ENCODE assay signal across 1 cellular context in the genomic region with DNA sequence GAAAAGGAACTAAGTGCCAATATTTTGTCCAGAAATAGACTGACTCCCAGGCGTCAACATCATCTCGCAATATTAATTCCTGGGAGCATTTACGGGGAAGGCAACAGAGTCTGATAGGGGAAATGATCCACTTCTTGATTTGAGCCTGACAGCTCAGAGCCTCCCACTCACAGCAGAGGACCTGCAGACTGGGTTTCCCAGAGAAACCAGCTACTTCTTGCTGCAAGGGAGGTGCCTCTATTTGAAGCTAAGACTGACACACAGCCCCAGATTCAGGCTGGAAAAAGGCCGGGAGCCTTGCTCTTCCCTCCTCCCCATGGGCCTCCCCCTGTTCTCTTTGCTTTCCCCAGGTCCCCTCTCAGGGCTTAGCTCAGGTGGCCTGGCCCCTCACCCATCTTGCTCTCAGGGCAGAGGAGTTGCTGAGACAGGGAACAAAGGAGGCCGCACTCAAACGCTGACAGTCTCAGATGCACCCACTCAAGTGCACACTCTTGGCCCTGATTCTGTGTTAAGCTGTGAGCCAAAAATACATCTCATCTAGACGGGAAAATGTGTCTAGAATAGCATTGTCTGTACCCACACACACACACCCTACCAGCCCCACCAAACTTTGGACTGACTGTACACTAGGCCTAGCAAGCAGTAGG.
TF ChIP-seq lines count a peak whose summit lies in the region.

No MANE protein-coding gene starts in this region.

TF ChIP-seq in GM23338, 12 proteins besides CTCF, POLR2A, EP300 and RAD21 (continued from another document):
- TF ChIP-seq, protein P1, sequence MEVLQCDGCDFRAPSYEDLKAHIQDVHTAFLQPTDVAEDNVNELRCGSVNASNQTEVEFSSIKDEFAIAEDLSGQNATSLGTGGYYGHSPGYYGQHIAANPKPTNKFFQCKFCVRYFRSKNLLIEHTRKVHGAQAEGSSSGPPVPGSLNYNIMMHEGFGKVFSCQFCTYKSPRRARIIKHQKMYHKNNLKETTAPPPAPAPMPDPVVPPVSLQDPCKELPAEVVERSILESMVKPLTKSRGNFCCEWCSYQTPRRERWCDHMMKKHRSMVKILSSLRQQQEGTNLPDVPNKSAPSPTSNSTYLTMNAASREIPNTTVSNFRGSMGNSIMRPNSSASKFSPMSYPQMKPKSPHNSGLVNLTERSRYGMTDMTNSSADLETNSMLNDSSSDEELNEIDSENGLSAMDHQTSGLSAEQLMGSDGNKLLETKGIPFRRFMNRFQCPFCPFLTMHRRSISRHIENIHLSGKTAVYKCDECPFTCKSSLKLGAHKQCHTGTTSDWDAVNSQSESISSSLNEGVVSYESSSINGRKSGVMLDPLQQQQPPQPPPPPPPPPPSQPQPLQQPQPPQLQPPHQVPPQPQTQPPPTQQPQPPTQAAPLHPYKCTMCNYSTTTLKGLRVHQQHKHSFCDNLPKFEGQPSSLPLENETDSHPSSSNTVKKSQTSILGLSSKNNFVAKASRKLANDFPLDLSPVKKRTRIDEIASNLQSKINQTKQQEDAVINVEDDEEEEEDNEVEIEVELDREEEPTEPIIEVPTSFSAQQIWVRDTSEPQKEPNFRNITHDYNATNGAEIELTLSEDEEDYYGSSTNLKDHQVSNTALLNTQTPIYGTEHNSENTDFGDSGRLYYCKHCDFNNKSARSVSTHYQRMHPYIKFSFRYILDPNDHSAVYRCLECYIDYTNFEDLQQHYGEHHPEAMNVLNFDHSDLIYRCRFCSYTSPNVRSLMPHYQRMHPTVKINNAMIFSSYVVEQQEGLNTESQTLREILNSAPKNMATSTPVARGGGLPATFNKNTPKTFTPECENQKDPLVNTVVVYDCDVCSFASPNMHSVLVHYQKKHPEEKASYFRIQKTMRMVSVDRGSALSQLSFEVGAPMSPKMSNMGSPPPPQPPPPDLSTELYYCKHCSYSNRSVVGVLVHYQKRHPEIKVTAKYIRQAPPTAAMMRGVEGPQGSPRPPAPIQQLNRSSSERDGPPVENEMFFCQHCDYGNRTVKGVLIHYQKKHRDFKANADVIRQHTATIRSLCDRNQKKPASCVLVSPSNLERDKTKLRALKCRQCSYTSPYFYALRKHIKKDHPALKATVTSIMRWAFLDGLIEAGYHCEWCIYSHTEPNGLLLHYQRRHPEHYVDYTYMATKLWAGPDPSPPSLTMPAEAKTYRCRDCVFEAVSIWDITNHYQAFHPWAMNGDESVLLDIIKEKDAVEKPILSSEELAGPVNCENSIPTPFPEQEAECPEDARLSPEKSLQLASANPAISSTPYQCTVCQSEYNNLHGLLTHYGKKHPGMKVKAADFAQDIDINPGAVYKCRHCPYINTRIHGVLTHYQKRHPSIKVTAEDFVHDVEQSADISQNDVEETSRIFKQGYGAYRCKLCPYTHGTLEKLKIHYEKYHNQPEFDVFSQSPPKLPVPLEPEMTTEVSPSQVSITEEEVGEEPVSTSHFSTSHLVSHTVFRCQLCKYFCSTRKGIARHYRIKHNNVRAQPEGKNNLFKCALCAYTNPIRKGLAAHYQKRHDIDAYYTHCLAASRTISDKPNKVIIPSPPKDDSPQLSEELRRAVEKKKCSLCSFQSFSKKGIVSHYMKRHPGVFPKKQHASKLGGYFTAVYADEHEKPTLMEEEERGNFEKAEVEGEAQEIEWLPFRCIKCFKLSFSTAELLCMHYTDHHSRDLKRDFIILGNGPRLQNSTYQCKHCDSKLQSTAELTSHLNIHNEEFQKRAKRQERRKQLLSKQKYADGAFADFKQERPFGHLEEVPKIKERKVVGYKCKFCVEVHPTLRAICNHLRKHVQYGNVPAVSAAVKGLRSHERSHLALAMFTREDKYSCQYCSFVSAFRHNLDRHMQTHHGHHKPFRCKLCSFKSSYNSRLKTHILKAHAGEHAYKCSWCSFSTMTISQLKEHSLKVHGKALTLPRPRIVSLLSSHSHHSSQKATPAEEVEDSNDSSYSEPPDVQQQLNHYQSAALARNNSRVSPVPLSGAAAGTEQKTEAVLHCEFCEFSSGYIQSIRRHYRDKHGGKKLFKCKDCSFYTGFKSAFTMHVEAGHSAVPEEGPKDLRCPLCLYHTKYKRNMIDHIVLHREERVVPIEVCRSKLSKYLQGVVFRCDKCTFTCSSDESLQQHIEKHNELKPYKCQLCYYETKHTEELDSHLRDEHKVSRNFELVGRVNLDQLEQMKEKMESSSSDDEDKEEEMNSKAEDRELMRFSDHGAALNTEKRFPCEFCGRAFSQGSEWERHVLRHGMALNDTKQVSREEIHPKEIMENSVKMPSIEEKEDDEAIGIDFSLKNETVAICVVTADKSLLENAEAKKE (CRISPR knock-in tag; IDR thresholded peaks at IDR 0.05), result no peak
- TF ChIP-seq, protein P2, sequence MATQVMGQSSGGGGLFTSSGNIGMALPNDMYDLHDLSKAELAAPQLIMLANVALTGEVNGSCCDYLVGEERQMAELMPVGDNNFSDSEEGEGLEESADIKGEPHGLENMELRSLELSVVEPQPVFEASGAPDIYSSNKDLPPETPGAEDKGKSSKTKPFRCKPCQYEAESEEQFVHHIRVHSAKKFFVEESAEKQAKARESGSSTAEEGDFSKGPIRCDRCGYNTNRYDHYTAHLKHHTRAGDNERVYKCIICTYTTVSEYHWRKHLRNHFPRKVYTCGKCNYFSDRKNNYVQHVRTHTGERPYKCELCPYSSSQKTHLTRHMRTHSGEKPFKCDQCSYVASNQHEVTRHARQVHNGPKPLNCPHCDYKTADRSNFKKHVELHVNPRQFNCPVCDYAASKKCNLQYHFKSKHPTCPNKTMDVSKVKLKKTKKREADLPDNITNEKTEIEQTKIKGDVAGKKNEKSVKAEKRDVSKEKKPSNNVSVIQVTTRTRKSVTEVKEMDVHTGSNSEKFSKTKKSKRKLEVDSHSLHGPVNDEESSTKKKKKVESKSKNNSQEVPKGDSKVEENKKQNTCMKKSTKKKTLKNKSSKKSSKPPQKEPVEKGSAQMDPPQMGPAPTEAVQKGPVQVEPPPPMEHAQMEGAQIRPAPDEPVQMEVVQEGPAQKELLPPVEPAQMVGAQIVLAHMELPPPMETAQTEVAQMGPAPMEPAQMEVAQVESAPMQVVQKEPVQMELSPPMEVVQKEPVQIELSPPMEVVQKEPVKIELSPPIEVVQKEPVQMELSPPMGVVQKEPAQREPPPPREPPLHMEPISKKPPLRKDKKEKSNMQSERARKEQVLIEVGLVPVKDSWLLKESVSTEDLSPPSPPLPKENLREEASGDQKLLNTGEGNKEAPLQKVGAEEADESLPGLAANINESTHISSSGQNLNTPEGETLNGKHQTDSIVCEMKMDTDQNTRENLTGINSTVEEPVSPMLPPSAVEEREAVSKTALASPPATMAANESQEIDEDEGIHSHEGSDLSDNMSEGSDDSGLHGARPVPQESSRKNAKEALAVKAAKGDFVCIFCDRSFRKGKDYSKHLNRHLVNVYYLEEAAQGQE (IDR thresholded peaks at IDR 0.05; ENCODE audit: unreplicated experiment), result no peak
- TF ChIP-seq EZH2 (IDR thresholded peaks at IDR 0.05; ENCODE audit: low read depth, unreplicated experiment) (no peak), CREB1 (CRISPR knock-in tag; IDR thresholded peaks at IDR 0.05; ENCODE audit: low read depth) (no peak), POLR2AphosphoS5 (IDR thresholded peaks at IDR 0.05; ENCODE audit: low read depth) (no peak), STAT1 (IDR thresholded peaks at IDR 0.05; ENCODE audit: unreplicated experiment) (no peak), EZH2phosphoT487 (IDR thresholded peaks at IDR 0.05; ENCODE audit: unreplicated experiment) (no peak), NANOG (IDR thresholded peaks at IDR 0.05; ENCODE audit: borderline replicate concordance) (no peak), JUNB (IDR thresholded peaks at IDR 0.05; ENCODE audit: unreplicated experiment) (no peak)
- TF ChIP-seq, protein P3, sequence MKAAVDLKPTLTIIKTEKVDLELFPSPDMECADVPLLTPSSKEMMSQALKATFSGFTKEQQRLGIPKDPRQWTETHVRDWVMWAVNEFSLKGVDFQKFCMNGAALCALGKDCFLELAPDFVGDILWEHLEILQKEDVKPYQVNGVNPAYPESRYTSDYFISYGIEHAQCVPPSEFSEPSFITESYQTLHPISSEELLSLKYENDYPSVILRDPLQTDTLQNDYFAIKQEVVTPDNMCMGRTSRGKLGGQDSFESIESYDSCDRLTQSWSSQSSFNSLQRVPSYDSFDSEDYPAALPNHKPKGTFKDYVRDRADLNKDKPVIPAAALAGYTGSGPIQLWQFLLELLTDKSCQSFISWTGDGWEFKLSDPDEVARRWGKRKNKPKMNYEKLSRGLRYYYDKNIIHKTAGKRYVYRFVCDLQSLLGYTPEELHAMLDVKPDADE (IDR thresholded peaks at IDR 0.05), result no peak
